Comparison of ENCODE assay signal across 9 cellular contexts in genomic region chr17:17684901-17685774, GRCh38. TPM values are rescaled to one million over a fixed set of nuclear protein-coding genes. Genes with fewer than 3 reads are reported as not detected.
DNase-seq lines count a peak whose midpoint lies in the region; ATAC-seq and TF ChIP-seq lines count a peak whose summit lies in the region.
"Had no signal": no experiment of that assay in that cellular context is flagged by ENCODE, and none has a peak within 500 bp of the region (broad histone marks: within the 10 kb centered on the region; RNA-seq: fewer than 3 reads in every experiment).

No MANE protein-coding gene starts in this region.

- H2BK5ac ChIP-seq in IMR-90 (ENCODE audit: low read depth, low read length, poor library complexity, severe bottlenecking), result peak overlapping the region; percentile 98

- peak overlapping the region; percentile 99 for H4K91ac ChIP-seq in IMR-90 (ENCODE audit: insufficient read depth, low read depth, low read length)

- intact Hi-C loops in IMR-90 (cut with micrococcal nuclease), result loop anchor here (5.0 to 10.0 kb wide), 4 partner anchors 37 to 347 kb away; no protein-coding TSS in a partner anchor

- H3K36me3 ChIP-seq in IMR-90 (ENCODE audit: control insufficient read depth, insufficient read depth, low read length), result no peaks in the 10 kb centered on the region
- H3K36me3 ChIP-seq in mesodermal cell (ENCODE audit: control insufficient read depth, insufficient read depth, low read length), result peaks cover 4% of the 10 kb centered on the region
- H3K36me3 ChIP-seq in CD8-positive, alpha-beta memory T cell (ENCODE audit: insufficient read depth, low read length), result no peaks in the 10 kb centered on the region

- in situ Hi-C loops in IMR-90 (cut with MboI; ENCODE audit: low sequenced_read_pairs), result loop anchor here (10.0 kb wide), 1 partner anchor 350 kb away; the partner anchor contains the start of genes ATPAF2 and GID4

- peak; percentile 66 for DNase-seq in IMR-90
- DNase-seq in caudate nucleus (lab: John Stamatoyannopoulos, UW), result peak in 1 of 61 donors; percentile 27
- no peak for DNase-seq in EL
- DNase-seq in CD8-positive, alpha-beta memory T cell, result no peak
- DNase-seq in stimulated activated CD4-positive, alpha-beta T cell treated with anti-CD3 and anti-CD28 coated beads, Interleukin-12 subunit alpha, Interleukin-12 subunit beta, amount 100 ng/mL, for 4 hours, result no peak
- DNase-seq in occipital lobe (lab: John Stamatoyannopoulos, UW), result no peak
- DNase-seq: activated gamma-delta T cell treated with Interleukin-2 at 50 U/mL for 16 hours had no signal

- peak overlapping the region; percentile 23; the same call in 2 of the 3 replicates for H2BK15ac ChIP-seq in IMR-90 (ENCODE audit: low read depth, low read length)

- peaks cover 5 to 59% of the 10 kb centered on the region in 2 experiments; a peak in 2 of 4 replicates for H3K79me1 ChIP-seq in IMR-90 (ENCODE audit: low read depth in 1 of 2, low read length in 2 of 2)

- peak overlapping the region; percentile 79 for H2BK120ac ChIP-seq in IMR-90 (ENCODE audit: low read depth, low read length)

- peak overlapping the region in 2 of 7 donors; percentile 19 to 86 for H3K4me3 Mint-ChIP-seq in CD8-positive, alpha-beta memory T cell

- no peak overlapping the region for H3K4me3 ChIP-seq in IMR-90 (ENCODE audit: insufficient read depth, low read depth, low read length)
- no peak overlapping the region for H3K4me3 ChIP-seq in mesodermal cell (ENCODE audit: extremely low read depth, insufficient read depth, low read length, poor library complexity, severe bottlenecking)
- no peak overlapping the region for H3K4me3 ChIP-seq in CD8-positive, alpha-beta memory T cell (ENCODE audit: low read length)

- no peaks in the 10 kb centered on the region for H3K27me3 ChIP-seq in IMR-90 (ENCODE audit: control insufficient read depth, insufficient read depth, low read length)
- no peaks in the 10 kb centered on the region for H3K27me3 ChIP-seq in CD8-positive, alpha-beta memory T cell (ENCODE audit: insufficient read depth, low read length, poor library complexity, severe bottlenecking)

- no peak overlapping the region for H3K9ac ChIP-seq in IMR-90 (ENCODE audit: low read depth, low read length)

- POLR2A ChIA-PET in IMR-90 (lab: Charles Lee; ENCODE audit: unreplicated experiment), result no interaction called here
- POLR2A ChIA-PET in CD8-positive, alpha-beta memory T cell (lab: Charles Lee), result no interaction called here

- no peak overlapping the region; the same call in 1 of the 2 replicates for H3K56ac ChIP-seq in IMR-90 (ENCODE audit: extremely low read depth, insufficient read depth, low read length)

- peaks cover 30% of the 10 kb centered on the region for H3K4me1 ChIP-seq in IMR-90 (ENCODE audit: control insufficient read depth, insufficient read depth, low read length)
- peaks cover 35% of the 10 kb centered on the region for H3K4me1 ChIP-seq in mesodermal cell (ENCODE audit: control insufficient read depth, insufficient read depth, low read length, poor library complexity, severe bottlenecking)
- peaks cover 20% of the 10 kb centered on the region for H3K4me1 ChIP-seq in CD8-positive, alpha-beta memory T cell (ENCODE audit: insufficient read depth, low read length)

- peak overlapping the region; percentile 100 for H2AK5ac ChIP-seq in IMR-90 (ENCODE audit: low read depth, low read length)

- H3K9me1 ChIP-seq in IMR-90 (ENCODE audit: insufficient read depth, low read length), result peaks cover 28% of the 10 kb centered on the region

- TF ChIP-seq POLR2A in IMR-90 (IDR thresholded peaks at IDR 0.05; ENCODE audit: low read depth, low read length), result no peak; the same call in 1 of the 2 replicates

- no peak for TF ChIP-seq RAD21 in IMR-90 (IDR thresholded peaks at IDR 0.05; ENCODE audit: low read length)

- H3K9me3 Mint-ChIP-seq in CD8-positive, alpha-beta memory T cell, result no peaks in the 10 kb centered on the region

- peak overlapping the region in 1 of 2 experiments; percentile 14; a peak in 2 of 4 replicates for H4K8ac ChIP-seq in IMR-90 (ENCODE audit: low read depth in 2 of 2, low read length in 2 of 2)

- peak overlapping the region; percentile 71 for H3K23ac ChIP-seq in IMR-90 (ENCODE audit: low read depth, low read length)

- peak overlapping the region; percentile 32 for H4K5ac ChIP-seq in IMR-90 (ENCODE audit: low read depth, low read length)

- H3K14ac ChIP-seq in IMR-90 (replicated peaks; ENCODE audit: low read depth, low read length), result peak overlapping the region; percentile 58

- dilution Hi-C loops in IMR-90 (cut with HindIII; ENCODE audit: low sequenced_read_pairs, unreplicated experiment), result no loop called here

- peak overlapping the region; percentile 21; the same call in 1 of the 2 replicates for H3K4me2 ChIP-seq in IMR-90 (ENCODE audit: low read depth, low read length)

- no TSS peak for BruUV-seq in IMR-90 (replicated peaks; lab: Mats Ljungman, UMichigan)

- CTCF ChIA-PET in IMR-90 (lab: Yijun Ruan, JAX), result no interaction called here
- CTCF ChIA-PET in CD8-positive, alpha-beta memory T cell (lab: Charles Lee), result no interaction called here

- H3K4me1 Mint-ChIP-seq in CD8-positive, alpha-beta memory T cell, result peaks cover 19 to 52% (median 33%) of the 10 kb centered on the region in 3 donors

- TF ChIP-seq CTCF in 22Rv1 (IDR thresholded peaks at IDR 0.05) (no peak), IMR-90 (conservative IDR thresholded peaks at IDR 0.05; ENCODE audit: low read depth, low read length) (no peak)

- H2AFZ ChIP-seq in IMR-90 (replicated peaks; ENCODE audit: low read length, poor library complexity), result no peak overlapping the region

- H4K20me1 ChIP-seq in IMR-90 (ENCODE audit: insufficient read depth, low read length), result peaks cover 70% of the 10 kb centered on the region

- peak overlapping the region; percentile 99 for H3K4ac ChIP-seq in IMR-90 (ENCODE audit: low read depth, low read length)

- H2AK9ac ChIP-seq in IMR-90 (replicated peaks; ENCODE audit: low read depth, low read length, poor library complexity), result peak overlapping the region; percentile 82

- 67% methylated on average over 6 of the region's 15 CpGs; no CpG with 5 or more reads in 1 of the 2 experiments for WGBS in IMR-90 (ENCODE audit: extremely low coverage in 2 of 2, insufficient read length in 1 of 2), 2 experiments
- WGBS in mesodermal cell (ENCODE audit: insufficient coverage in 2 of 2), 2 experiments, result 71 to 77% methylated on average over 14 to 15 of the region's 15 CpGs

- H3K27ac Mint-ChIP-seq in CD8-positive, alpha-beta memory T cell, result peak overlapping the region in 3 of 8 donors; percentile 7 to 94 (median 90)

- peak overlapping the region; percentile 67 for H2BK20ac ChIP-seq in IMR-90 (ENCODE audit: low read depth, low read length)

- H3K27me3 Mint-ChIP-seq in CD8-positive, alpha-beta memory T cell, result peaks cover 0 to 2% of the 10 kb centered on the region in 2 donors

- no peak for ATAC-seq in IMR-90 (ENCODE audit: low read depth)

- peak overlapping the region; percentile 49 for H3K27ac ChIP-seq in 22Rv1
- peak overlapping the region; percentile 89 for H3K27ac ChIP-seq in IMR-90 (ENCODE audit: insufficient read depth, low read length)
- peak overlapping the region; percentile 52 for H3K27ac ChIP-seq in caudate nucleus (ENCODE audit: low read depth, low read length)
- H3K27ac ChIP-seq in mesodermal cell (ENCODE audit: low read depth, low read length, severe bottlenecking), result peak overlapping the region; percentile 94
- H3K27ac ChIP-seq in CD8-positive, alpha-beta memory T cell (ENCODE audit: low read depth, low read length), result no peak overlapping the region

- H3K9me3 ChIP-seq in IMR-90 (ENCODE audit: control insufficient read depth, insufficient read depth, low read length) (no peaks in the 10 kb centered on the region), mesodermal cell (ENCODE audit: control insufficient read depth, low read length) (no peaks in the 10 kb centered on the region)
- no peaks in the 10 kb centered on the region for H3K9me3 ChIP-seq in CD8-positive, alpha-beta memory T cell (ENCODE audit: low read length)

- peaks cover 0 to 3% (median 0%) of the 10 kb centered on the region in 3 donors for H3K36me3 Mint-ChIP-seq in CD8-positive, alpha-beta memory T cell

- H3K18ac ChIP-seq in IMR-90 (ENCODE audit: low read depth, low read length), result peak overlapping the region; percentile 35

TF ChIP-seq in IMR-90, 13 proteins besides CTCF, POLR2A, EP300 and RAD21:
- TF ChIP-seq FOS (IDR thresholded peaks at IDR 0.05; ENCODE audit: low read depth, low read length), result no peak
- peak; percentile 59; the same call in 1 of the 2 replicates for TF ChIP-seq NFE2L2 (IDR thresholded peaks at IDR 0.05; ENCODE audit: low read depth, low read length)
TF ChIP-seq in IMR-90: peak in this region for 1.

RNA-seq across cellular contexts. Expression of gene RAI1, which starts 3.9 kb away (rescaled TPM):
- total RNA-seq in IMR-90 (2012; rRNA removed) (1.8 and 1.9 TPM in 2 replicates), occipital lobe (14.3 TPM)
- polyA plus RNA-seq in IMR-90 (2012; rRNA removed), result 10.5 and 14.0 TPM in 2 replicates
- 5.5 and 10.5 TPM in 2 replicates for polyA plus RNA-seq in IMR-90 (2012; cell fraction: cytosol; rRNA removed)
- 18.8 and 32.7 TPM in 2 replicates for polyA plus RNA-seq in IMR-90 (2012; cell fraction: nucleus; rRNA removed; ENCODE audit: low replicate concordance)
- 27.6 TPM for polyA plus RNA-seq in mesodermal cell (2013, experiment 1 of 2)
- polyA plus RNA-seq in mesodermal cell (2013, experiment 2 of 2), result 22.1 TPM
- total RNA-seq in CD8-positive, alpha-beta memory T cell, result 10 to 100 TPM; 19.7 to 20.2 TPM
- polyA plus RNA-seq in CD8-positive, alpha-beta memory T cell, result 5.6 TPM
